ENCODE assay signal across 17 cellular contexts in genomic region chr6:22030730-22031619, GRCh38.
"Had no signal": no experiment of that assay in that cellular context is flagged by ENCODE, and none has a peak within 500 bp of the region (broad histone marks: within the 10 kb centered on the region; RNA-seq: fewer than 3 reads in every experiment).

No MANE protein-coding gene starts in this region.

- ATAC-seq: activated CD8-positive, alpha-beta T cell treated with anti-CD3 and anti-CD28 coated beads, Interleukin-2, amount 10 ng/mL, durations not matched to agents 7 days and 5 days; left lobe of liver; lower lobe of right lung; naive thymus-derived CD8-positive, alpha-beta T cell had no signal

- H3K36me3 ChIP-seq: cardiac muscle cell, lower lobe of right lung, prostate gland, right atrium auricular region, thoracic aorta, upper lobe of left lung had no signal

- H3K9me3 ChIP-seq: lower lobe of right lung, prostate gland, right atrium auricular region, thoracic aorta, upper lobe of left lung had no signal

- H3K4me3 ChIP-seq: cardiac muscle cell, lower lobe of right lung, prostate gland, right atrium auricular region, thoracic aorta, upper lobe of left lung had no signal

- H3K27me3 ChIP-seq: cardiac muscle cell, right atrium auricular region, upper lobe of left lung had no signal

- H3K27ac Mint-ChIP-seq: activated CD8-positive, alpha-beta T cell treated with anti-CD3 and anti-CD28 coated beads, Interleukin-2, amount 10 ng/mL, durations not matched to agents 7 days and 5 days; activated naive CD4-positive, alpha-beta T cell treated with anti-CD3 and anti-CD28 coated beads for 36 hours; activated naive CD8-positive, alpha-beta T cell treated with anti-CD3 and anti-CD28 coated beads, Interleukin-2, amount 10 ng/mL, durations not matched to agents 7 days and 5 days; activated T-cell treated with anti-CD3 and anti-CD28 coated beads, Interleukin-2, amount 50 U/mL, for 24 hours had no signal

- H3K36me3 Mint-ChIP-seq: activated naive CD8-positive, alpha-beta T cell treated with anti-CD3 and anti-CD28 coated beads, Interleukin-2, amount 10 ng/mL, durations not matched to agents 7 days and 5 days had no signal

- H3K9me3 Mint-ChIP-seq: activated naive CD4-positive, alpha-beta T cell treated with anti-CD3 and anti-CD28 coated beads for 36 hours; naive thymus-derived CD8-positive, alpha-beta T cell had no signal

- DNase-seq: activated CD4-positive, alpha-beta T cell treated with anti-CD3 and anti-CD28 coated beads, Interleukin-2, amount 10 ng/mL, durations not matched to agents 7 days and 5 days; activated CD4-positive, CD25-positive, alpha-beta regulatory T cell treated with anti-CD3 and anti-CD28 coated beads, Interleukin-2, amount 50 U/mL, for 72 hours; activated CD8-positive, alpha-beta T cell treated with anti-CD3 and anti-CD28 coated beads, Interleukin-2, amount 10 ng/mL, durations not matched to agents 7 days and 5 days; activated naive CD4-positive, alpha-beta T cell treated with anti-CD3 and anti-CD28 coated beads for 36 hours; activated naive CD8-positive, alpha-beta T cell treated with anti-CD3 and anti-CD28 coated beads, Interleukin-2, amount 10 ng/mL, durations not matched to agents 7 days and 5 days; activated T-cell treated with anti-CD3 and anti-CD28 coated beads, Interleukin-2, amount 50 U/mL, for 24 hours; foreskin melanocyte; lower lobe of right lung; naive thymus-derived CD8-positive, alpha-beta T cell; stimulated activated CD4-positive, alpha-beta T cell treated with anti-CD3 and anti-CD28 coated beads, Interleukin-4, amount 100 ng/mL, for 24 hours; stimulated activated naive CD4-positive, alpha-beta T cell treated with Interleukin-2 at 50 U/mL for 16 hours; upper lobe of left lung had no signal

- H3K27ac ChIP-seq: cardiac muscle cell, lower lobe of right lung, prostate gland, right atrium auricular region, thoracic aorta had no signal

- H3K4me1 ChIP-seq: prostate gland had no signal

- H3K27me3 Mint-ChIP-seq: activated CD4-positive, alpha-beta T cell treated with anti-CD3 and anti-CD28 coated beads, Interleukin-2, amount 10 ng/mL, durations not matched to agents 7 days and 5 days; activated T-cell treated with anti-CD3 and anti-CD28 coated beads, Interleukin-2, amount 50 U/mL, for 24 hours had no signal

- H3K4me3 Mint-ChIP-seq: activated CD4-positive, alpha-beta T cell treated with anti-CD3 and anti-CD28 coated beads, Interleukin-2, amount 10 ng/mL, durations not matched to agents 7 days and 5 days; activated CD8-positive, alpha-beta T cell treated with anti-CD3 and anti-CD28 coated beads, Interleukin-2, amount 10 ng/mL, durations not matched to agents 7 days and 5 days; activated naive CD4-positive, alpha-beta T cell treated with anti-CD3 and anti-CD28 coated beads for 36 hours; activated naive CD8-positive, alpha-beta T cell treated with anti-CD3 and anti-CD28 coated beads, Interleukin-2, amount 10 ng/mL, durations not matched to agents 7 days and 5 days; activated T-cell treated with anti-CD3 and anti-CD28 coated beads, Interleukin-2, amount 50 U/mL, for 24 hours; naive thymus-derived CD8-positive, alpha-beta T cell had no signal
